In the genomic region with DNA sequence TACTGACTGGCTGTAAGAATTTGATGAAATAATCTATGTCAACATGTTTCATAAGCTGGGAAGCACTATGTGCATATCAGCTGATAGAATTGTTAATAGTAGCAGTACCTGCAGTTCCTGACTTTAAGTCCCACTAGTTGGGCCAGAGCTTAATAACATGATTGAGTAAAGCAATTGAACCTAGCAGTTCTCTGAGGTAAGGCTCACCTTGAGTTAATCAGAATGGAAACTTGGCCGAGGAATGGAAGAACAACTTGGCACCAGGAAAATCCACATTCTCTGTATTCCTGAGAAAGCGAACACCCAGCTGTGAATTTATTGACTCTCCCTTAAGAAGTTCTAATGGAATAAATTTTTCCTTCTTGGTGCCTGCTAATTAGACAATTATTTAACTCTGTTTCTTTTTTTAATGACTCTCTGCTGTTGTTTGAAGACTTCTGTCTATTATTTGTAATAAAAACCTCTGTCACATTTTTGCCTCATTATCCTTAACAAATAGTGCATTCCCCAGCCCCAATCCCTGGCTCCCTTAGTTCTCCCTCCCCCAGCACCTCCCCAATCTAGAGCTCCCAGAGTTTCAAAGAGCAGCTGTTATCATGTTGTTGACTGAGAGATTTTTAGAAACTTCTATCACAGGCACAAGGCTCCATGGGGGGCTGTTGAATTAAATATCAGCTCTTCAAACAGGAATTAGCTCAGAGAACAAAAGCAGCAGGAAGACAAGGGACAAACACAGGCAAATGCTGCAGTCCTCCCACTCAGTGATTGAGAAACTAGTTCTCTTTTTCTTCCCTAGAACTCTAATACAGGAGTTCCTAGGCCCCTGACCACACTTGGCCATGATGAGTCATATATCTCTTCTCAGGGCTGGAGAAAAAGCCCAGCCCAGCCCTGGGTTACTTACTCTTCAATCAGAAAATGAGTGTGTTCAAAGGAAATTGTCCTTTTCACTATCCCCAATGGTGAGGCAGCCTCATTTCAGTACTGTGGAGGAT, we compare ENCODE assay signal across 9 cellular contexts.
DNase-seq lines count a peak whose midpoint lies in the region; ATAC-seq and TF ChIP-seq lines count a peak whose summit lies in the region.
"Had no signal": no experiment of that assay in that cellular context is flagged by ENCODE, and none has a peak within 500 bp of the region (broad histone marks: within the 10 kb centered on the region; RNA-seq: fewer than 3 reads in every experiment).

No MANE protein-coding gene starts in this region.

- 75 to 100% methylated on average over 1 to 2 of the region's 2 CpGs for WGBS in endodermal cell (ENCODE audit: insufficient coverage in 1 of 2, insufficient read length in 1 of 2), 2 experiments
- 46 to 63% methylated on average over 2 of the region's 2 CpGs for WGBS in testis, 2 donors

- DNase-seq in GM13976 (ENCODE audit: low spot score) (peak; percentile 25), endodermal cell (peak; percentile 67), NCI-H2196 treated with DMSO at 0.1 percent for 48 hours (lab: John Stamatoyannopoulos, UW; ENCODE audit: unreplicated experiment) (no peak), AG08395 (ENCODE audit: low spot score) (no peak), NCI-H82 treated with DMSO at 0.1 percent for 48 hours (lab: John Stamatoyannopoulos, UW; ENCODE audit: unreplicated experiment) (no peak), testis (no peak)

- H3K27ac ChIP-seq in endodermal cell (ENCODE audit: low read depth, low read length) (peak overlapping the region; percentile 65), testis (no peak overlapping the region)

- H3K9ac ChIP-seq in endodermal cell (ENCODE audit: extremely low read depth, low read length, poor library complexity, severe bottlenecking), result peak overlapping the region; percentile 19

- peaks cover 41% of the 10 kb centered on the region for H3K9me3 ChIP-seq in endodermal cell (ENCODE audit: control insufficient read depth, low read length)
- no peaks in the 10 kb centered on the region for H3K9me3 ChIP-seq in testis

- H3K27ac Mint-ChIP-seq in endodermal cell, result peak overlapping the region; percentile 92
- H3K27ac Mint-ChIP-seq: activated naive CD4-positive, alpha-beta T cell treated with anti-CD3 and anti-CD28 coated beads, Interleukin-2, amount 50 U/mL, for 24 hours had no signal

- no peak for TF ChIP-seq POLR2A in testis (IDR thresholded peaks at IDR 0.05)

- peak overlapping the region; percentile 36 for H3K4me3 Mint-ChIP-seq in endodermal cell
- H3K4me3 Mint-ChIP-seq: activated naive CD4-positive, alpha-beta T cell treated with anti-CD3 and anti-CD28 coated beads, Interleukin-2, amount 50 U/mL, for 24 hours had no signal

- peaks cover 32% of the 10 kb centered on the region for H3K36me3 Mint-ChIP-seq in endodermal cell (ENCODE audit: low read depth)
- H3K36me3 Mint-ChIP-seq: activated naive CD4-positive, alpha-beta T cell treated with anti-CD3 and anti-CD28 coated beads, Interleukin-2, amount 50 U/mL, for 24 hours had no signal

- H3K4me3 ChIP-seq in endodermal cell (ENCODE audit: low read length), result peak overlapping the region; percentile 3
- no peak overlapping the region for H3K4me3 ChIP-seq in testis

- TF ChIP-seq CTCF in GM13976 (IDR thresholded peaks at IDR 0.05; ENCODE audit: borderline replicate concordance, control extremely low read depth, extremely low read depth, insufficient read depth, missing control alignments) (no peak), endodermal cell (conservative IDR thresholded peaks at IDR 0.05) (no peak), testis (IDR thresholded peaks at IDR 0.05) (no peak)

- intact Hi-C loops in testis (cut with DNase I; ENCODE audit: low total_unique reads), result no loop called here

- H3K36me3 ChIP-seq in endodermal cell (ENCODE audit: control insufficient read depth, insufficient read depth, low read length) (peaks cover 66% of the 10 kb centered on the region), testis (ENCODE audit: low read depth, missing control alignments) (no peaks in the 10 kb centered on the region)

- no peaks in the 10 kb centered on the region for H3K27me3 Mint-ChIP-seq in endodermal cell (ENCODE audit: insufficient read depth)

- H3K4me1 Mint-ChIP-seq in endodermal cell, result peaks cover 44% of the 10 kb centered on the region
- H3K4me1 Mint-ChIP-seq: activated naive CD4-positive, alpha-beta T cell treated with anti-CD3 and anti-CD28 coated beads, Interleukin-2, amount 50 U/mL, for 24 hours had no signal

- ATAC-seq in GM21529 (IDR thresholded peaks at IDR 0.05; ENCODE audit: unreplicated experiment) (peak; percentile 98), HG03575 (IDR thresholded peaks at IDR 0.05; ENCODE audit: extremely low read depth, insufficient number of reproducible peaks, low FRiP score, unreplicated experiment) (peak; percentile 98)

- peaks cover 29% of the 10 kb centered on the region for H3K9me3 Mint-ChIP-seq in endodermal cell
- H3K9me3 Mint-ChIP-seq: activated naive CD4-positive, alpha-beta T cell treated with anti-CD3 and anti-CD28 coated beads, Interleukin-2, amount 50 U/mL, for 24 hours had no signal

- H3K4me1 ChIP-seq in endodermal cell (ENCODE audit: control insufficient read depth, insufficient read depth, low read length), result peaks cover 24% of the 10 kb centered on the region
- H3K4me1 ChIP-seq in testis, result no peaks in the 10 kb centered on the region

- H3K27me3 ChIP-seq in endodermal cell (ENCODE audit: control insufficient read depth, insufficient read depth, low read length, poor library complexity, severe bottlenecking), result no peaks in the 10 kb centered on the region
- H3K27me3 ChIP-seq in testis, result no peaks in the 10 kb centered on the region

- in situ Hi-C loops in GM13976 (cut with MboI; ENCODE audit: low sequenced_read_pairs, unreplicated experiment), result no loop called here

Comparison
In these comparisons a context has a peak if more than half of its experiments do, and no peak if none do; other contexts are left out.
1. DNase-seq: peak in GM13976 (single experiment) and endodermal cell (single experiment); none in NCI-H2196 treated with DMSO at 0.1 percent for 48 hours (single experiment), AG08395 (single experiment), NCI-H82 treated with DMSO at 0.1 percent for 48 hours (single experiment) and testis (single experiment).